In genomic region chr17:40366076-40366860, GRCh38 we compare ENCODE assay signal across 25 cellular contexts. TPM values are rescaled to one million over a fixed set of nuclear protein-coding genes. Genes with fewer than 3 reads are reported as not detected.
A peak's percentile ranks its signal among the peaks of the same experiment; 100 is the strongest.
DNase-seq lines count a peak whose midpoint lies in the region; ATAC-seq and TF ChIP-seq lines count a peak whose summit lies in the region.
"Had no signal": no experiment of that assay in that cellular context is flagged by ENCODE, and none has a peak within 500 bp of the region (broad histone marks: within the 10 kb centered on the region; RNA-seq: fewer than 3 reads in every experiment).

No MANE protein-coding gene starts in this region.

- H3K27ac ChIP-seq in CD4-positive, alpha-beta T cell (ENCODE audit: low read depth, low read length), result no peak overlapping the region
- H3K27ac ChIP-seq in osteoblast (ENCODE audit: low read depth, low read length), result no peak overlapping the region
- H3K27ac ChIP-seq: A549, SJSA1 had no signal

- no peaks in the 10 kb centered on the region for H3K9me3 ChIP-seq in CD4-positive, alpha-beta T cell (ENCODE audit: control insufficient read depth, low read length)
- no peaks in the 10 kb centered on the region for H3K9me3 ChIP-seq in osteoblast (ENCODE audit: low read depth, low read length)
- H3K9me3 ChIP-seq: A549, BE2C, SJSA1 had no signal

- POLR2A ChIA-PET in CD4-positive, alpha-beta T cell (lab: Charles Lee), result interaction anchor here (0.5 kb wide), 1 partner anchor 74 kb away, joined by 3 read pairs; no protein-coding TSS in a partner anchor

- no peaks in the 10 kb centered on the region for H3K9me3 Mint-ChIP-seq in CD4-positive, alpha-beta T cell
- no peaks in the 10 kb centered on the region for H3K9me3 Mint-ChIP-seq in chondrocyte (ENCODE audit: low read depth)
- no peaks in the 10 kb centered on the region for H3K9me3 Mint-ChIP-seq in activated T-cell treated with anti-CD3 and anti-CD28 coated beads, Interleukin-2, amount 50 U/mL, for 4 hours
- H3K9me3 Mint-ChIP-seq: HFFc6 had no signal

- no peak for TF ChIP-seq CTCF in CD4-positive, alpha-beta T cell (IDR thresholded peaks at IDR 0.05)
- TF ChIP-seq CTCF in chondrocyte (IDR thresholded peaks at IDR 0.05) (no peak), osteoblast (IDR thresholded peaks at IDR 0.05; ENCODE audit: extremely low read depth, low read depth, low read length) (no peak)

- peaks cover 6% of the 10 kb centered on the region for H3K79me2 ChIP-seq in osteoblast (ENCODE audit: insufficient read depth, low read length)

- no peaks in the 10 kb centered on the region for H3K36me3 Mint-ChIP-seq in CD4-positive, alpha-beta T cell (ENCODE audit: low read depth)
- no peaks in the 10 kb centered on the region for H3K36me3 Mint-ChIP-seq in chondrocyte (ENCODE audit: low read depth)
- H3K36me3 Mint-ChIP-seq in activated T-cell treated with anti-CD3 and anti-CD28 coated beads, Interleukin-2, amount 50 U/mL, for 4 hours (ENCODE audit: insufficient read depth), result no peaks in the 10 kb centered on the region
- H3K36me3 Mint-ChIP-seq: CD8-positive, alpha-beta T cell had no signal

- H3K4me3 ChIP-seq in osteoblast (ENCODE audit: insufficient read depth, low read length), result no peak overlapping the region
- H3K4me3 ChIP-seq: A549, SJSA1 had no signal

- H3K36me3 ChIP-seq in osteoblast (ENCODE audit: insufficient read depth, low read length), result no peaks in the 10 kb centered on the region
- H3K36me3 ChIP-seq: BE2C, SJSA1 had no signal

- peak overlapping the region; percentile 45 for H3K4me3 Mint-ChIP-seq in CD4-positive, alpha-beta T cell
- H3K4me3 Mint-ChIP-seq in chondrocyte (ENCODE audit: unreplicated experiment), result no peak overlapping the region
- no peak overlapping the region for H3K4me3 Mint-ChIP-seq in activated T-cell treated with anti-CD3 and anti-CD28 coated beads, Interleukin-2, amount 50 U/mL, for 4 hours
- H3K4me3 Mint-ChIP-seq: CD8-positive, alpha-beta T cell; H9; HFFc6 had no signal

- peaks cover 11% of the 10 kb centered on the region for H3K4me1 Mint-ChIP-seq in CD4-positive, alpha-beta T cell (ENCODE audit: low read depth)
- peaks cover 10% of the 10 kb centered on the region for H3K4me1 Mint-ChIP-seq in chondrocyte (ENCODE audit: low read depth)
- H3K4me1 Mint-ChIP-seq in activated T-cell treated with anti-CD3 and anti-CD28 coated beads, Interleukin-2, amount 50 U/mL, for 4 hours (ENCODE audit: low read depth), result peaks cover 5% of the 10 kb centered on the region

- intact Hi-C loops in CD4-positive, alpha-beta T cell (cut with DNase I, micrococcal nuclease), result loop anchor here in 1 of 2 experiments (10.0 kb wide), 1 partner anchor 49 kb away; the partner anchor contains the start of gene TOP2A

- no peak overlapping the region for H3K27ac Mint-ChIP-seq in CD4-positive, alpha-beta T cell
- H3K27ac Mint-ChIP-seq in chondrocyte (ENCODE audit: unreplicated experiment), result no peak overlapping the region
- H3K27ac Mint-ChIP-seq: CD8-positive, alpha-beta T cell; H9; HFFc6 had no signal

- no peak for TF ChIP-seq POLR2A in erythroblast (IDR thresholded peaks at IDR 0.05; ENCODE audit: low read length)

- no peak overlapping the region for H3K4me2 ChIP-seq in osteoblast (ENCODE audit: insufficient read depth, low read length)
- H3K4me2 ChIP-seq: A549 had no signal

- no peak overlapping the region for H2AFZ ChIP-seq in osteoblast (ENCODE audit: low read length)

- CTCF ChIA-PET in CD4-positive, alpha-beta T cell (lab: Charles Lee), result interaction anchor here (1.6 kb wide), 1 partner anchor 167 kb away, joined by 5 read pairs; no protein-coding TSS in a partner anchor

- peaks cover 5% of the 10 kb centered on the region for H4K20me1 ChIP-seq in osteoblast (ENCODE audit: insufficient read depth, low read length)

- peaks cover 7% of the 10 kb centered on the region for H3K27me3 Mint-ChIP-seq in CD4-positive, alpha-beta T cell
- no peaks in the 10 kb centered on the region for H3K27me3 Mint-ChIP-seq in chondrocyte (ENCODE audit: low read depth)
- H3K27me3 Mint-ChIP-seq in activated T-cell treated with anti-CD3 and anti-CD28 coated beads, Interleukin-2, amount 50 U/mL, for 4 hours (ENCODE audit: low read depth), result peaks cover 3% of the 10 kb centered on the region

- no peaks in the 10 kb centered on the region for H3K27me3 ChIP-seq in CD4-positive, alpha-beta T cell (ENCODE audit: control insufficient read depth, insufficient read depth, low read length)
- H3K27me3 ChIP-seq in osteoblast (ENCODE audit: insufficient read depth, low read length), result no peaks in the 10 kb centered on the region
- H3K27me3 ChIP-seq: BE2C, SJSA1 had no signal

- peaks cover 11% of the 10 kb centered on the region for H3K4me1 ChIP-seq in osteoblast (ENCODE audit: insufficient read depth, low read length)
- H3K4me1 ChIP-seq: BE2C had no signal

- ATAC-seq in CD4-positive, alpha-beta T cell (ENCODE audit: poor library complexity), result no peak
- ATAC-seq in activated T-cell treated with anti-CD3 and anti-CD28 coated beads, Interleukin-2, amount 50 U/mL, for 4 hours, result no peak
- ATAC-seq: A549; CD8-positive, alpha-beta T cell had no signal

- DNase-seq in AG20443 (ENCODE audit: low spot score) (peak; percentile 5), chondrocyte (ENCODE audit: low spot score) (peak; percentile 68), osteoblast (ENCODE audit: insufficient read length, low spot score, missing footprints) (peak; percentile 81), T1000 (lab: John Stamatoyannopoulos, UW) (no peak), erythroblast (lab: John Stamatoyannopoulos, UW) (no peak), A172 (ENCODE audit: low spot score) (no peak)
- no peak for DNase-seq in CD4-positive, alpha-beta T cell
- DNase-seq in activated T-cell treated with anti-CD3 and anti-CD28 coated beads, Interleukin-2, amount 50 U/mL, for 4 hours, result no peak
- DNase-seq: BE2C; CD8-positive, alpha-beta T cell; DMS153; H9; HFFc6; KBM-7; MM.1S; NCI-H1092; NCI-H1436 treated with DMSO at 0.1 percent for 48 hours; NCI-H1930; NCI-H226; NCI-H510A treated with DMSO at 0.1 percent for 48 hours; NCI-H748 treated with DMSO at 0.1 percent for 48 hours had no signal

RNA-seq across cellular contexts. Expression of gene GJD3, which starts 1.7 kb away (rescaled TPM):
- total RNA-seq in CD4-positive, alpha-beta T cell, result not detected
- total RNA-seq in chondrocyte (0.32 to 0.41 TPM in 2 of 3 replicates, not detected in the other), osteoblast (1.8 and 2.7 TPM in 2 replicates)
- not detected in 2 replicates for total RNA-seq in A172 (2014; rRNA removed; shearing (Covaris generic))
- total RNA-seq in activated T-cell treated with anti-CD3 and anti-CD28 coated beads, Interleukin-2, amount 50 U/mL, for 4 hours, result not detected
- total RNA-seq: CD8-positive, alpha-beta T cell; Daoy; H9; OCI-LY7; SJSA1 had no signal

RNA-seq across cellular contexts. Expression of gene TOP2A, which starts 51.4 kb away (rescaled TPM):
- 1 to 10 TPM; 3.6 to 3.8 TPM for total RNA-seq in CD4-positive, alpha-beta T cell
- 24.6 to 28.2 TPM (median 27.8 TPM) in 3 replicates for total RNA-seq in chondrocyte
- 14.5 and 15.9 TPM in 2 replicates for total RNA-seq in osteoblast
- 227 and 241 TPM in 2 replicates for total RNA-seq in A172 (2014; rRNA removed; shearing (Covaris generic))
- 10 to 100 TPM; 10.4 to 16.4 (median 12.0) TPM for total RNA-seq in activated T-cell treated with anti-CD3 and anti-CD28 coated beads, Interleukin-2, amount 50 U/mL, for 4 hours

RNA-seq across cellular contexts. Expression of gene RARA, which starts 57.3 kb away (rescaled TPM):
- total RNA-seq in CD4-positive, alpha-beta T cell, result 100 to 1,000 TPM; 114 to 115 TPM
- total RNA-seq in chondrocyte (59.2 to 65.7 TPM (median 61.2 TPM) in 3 replicates), osteoblast (31.1 and 32.4 TPM in 2 replicates)
- total RNA-seq in A172 (2014; rRNA removed; shearing (Covaris generic)), result 13.7 and 33.2 TPM in 2 replicates
- 10 to 100 TPM; 46.5 to 61.9 (median 48.7) TPM for total RNA-seq in activated T-cell treated with anti-CD3 and anti-CD28 coated beads, Interleukin-2, amount 50 U/mL, for 4 hours

Comparison
In these comparisons a context has a peak if more than half of its experiments do, and no peak if none do; other contexts are left out.
1. DNase-seq: peak in AG20443 (single experiment), chondrocyte (single experiment) and osteoblast (single experiment); none in CD4-positive, alpha-beta T cell (0 of 10), T1000 (single experiment), erythroblast (0 of 2), A172 (single experiment) and activated T-cell treated with anti-CD3 and anti-CD28 coated beads, Interleukin-2, amount 50 U/mL, for 4 hours (single experiment).